16 cellular contexts compared by ENCODE assay signal in the genomic region with DNA sequence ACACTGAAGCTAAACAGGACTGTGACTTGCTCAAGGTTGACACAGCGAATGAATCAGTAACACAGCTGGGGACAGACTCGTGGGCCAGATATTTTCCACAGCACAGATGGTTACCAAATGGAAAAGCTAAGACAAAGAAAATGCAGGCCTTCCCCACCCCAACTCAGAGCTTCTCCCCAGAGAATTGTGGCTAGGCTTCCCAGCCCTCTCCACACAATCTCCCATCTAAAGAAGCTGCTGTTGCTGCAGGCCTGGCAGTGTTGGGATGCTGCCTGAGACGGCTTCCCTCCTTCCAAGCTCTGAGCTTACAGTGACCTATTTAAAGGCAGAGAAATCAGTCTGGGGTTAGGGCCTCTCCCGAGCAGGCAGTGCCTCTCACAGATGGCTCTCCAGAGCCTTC. TPM values are rescaled to one million over a fixed set of nuclear protein-coding genes. Genes with fewer than 3 reads are reported as not detected.
DNase-seq lines count a peak whose midpoint lies in the region; ATAC-seq and TF ChIP-seq lines count a peak whose summit lies in the region.
"Had no signal": no experiment of that assay in that cellular context is flagged by ENCODE, and none has a peak within 500 bp of the region (broad histone marks: within the 10 kb centered on the region; RNA-seq: fewer than 3 reads in every experiment).

No MANE protein-coding gene starts in this region.

- CTCF ChIA-PET in CD8-positive, alpha-beta T cell (lab: Charles Lee): no interaction called here

- H3K27me3 ChIP-seq in cardiac muscle cell: no peaks in the 10 kb centered on the region
- no peaks in the 10 kb centered on the region for H3K27me3 ChIP-seq in CD8-positive, alpha-beta T cell (ENCODE audit: insufficient read depth, low read length)

- H3K36me3 Mint-ChIP-seq in CD8-positive, alpha-beta T cell: no peaks in the 10 kb centered on the region
- H3K36me3 Mint-ChIP-seq: naive thymus-derived CD8-positive, alpha-beta T cell had no signal

- ATAC-seq in CD8-positive, alpha-beta T cell: no peak
- ATAC-seq: naive thymus-derived CD8-positive, alpha-beta T cell; T-helper 17 cell had no signal

- H3K9me3 ChIP-seq in cardiac muscle cell (ENCODE audit: low read depth): no peaks in the 10 kb centered on the region
- H3K9me3 ChIP-seq in CD8-positive, alpha-beta T cell (ENCODE audit: low read length): no peaks in the 10 kb centered on the region

- no peaks in the 10 kb centered on the region for H3K4me1 ChIP-seq in cardiac muscle cell (ENCODE audit: low read depth)
- no peaks in the 10 kb centered on the region for H3K4me1 ChIP-seq in CD8-positive, alpha-beta T cell (ENCODE audit: insufficient read depth, low read length)

- H3K4me3 ChIP-seq in astrocyte of the spinal cord (ENCODE audit: low read depth, low read length): no peak overlapping the region
- H3K4me3 ChIP-seq in cardiac muscle cell: no peak overlapping the region
- H3K4me3 ChIP-seq in CD8-positive, alpha-beta T cell (ENCODE audit: low read depth, low read length): no peak overlapping the region
- H3K4me3 ChIP-seq: dorsolateral prefrontal cortex had no signal

- H3K9me3 Mint-ChIP-seq in CD8-positive, alpha-beta T cell: no peaks in the 10 kb centered on the region
- H3K9me3 Mint-ChIP-seq: naive thymus-derived CD8-positive, alpha-beta T cell had no signal

- no peaks in the 10 kb centered on the region for H3K36me3 ChIP-seq in cardiac muscle cell
- no peaks in the 10 kb centered on the region for H3K36me3 ChIP-seq in CD8-positive, alpha-beta T cell (ENCODE audit: insufficient read depth, low read length)

- POLR2A ChIA-PET in CD8-positive, alpha-beta T cell (lab: Charles Lee): no interaction called here

- no peak overlapping the region for H3K27ac Mint-ChIP-seq in CD8-positive, alpha-beta T cell
- H3K27ac Mint-ChIP-seq: naive thymus-derived CD8-positive, alpha-beta T cell; T-helper 17 cell had no signal

- no peak overlapping the region for H3K4me3 Mint-ChIP-seq in CD8-positive, alpha-beta T cell
- H3K4me3 Mint-ChIP-seq: naive thymus-derived CD8-positive, alpha-beta T cell; T-helper 17 cell had no signal

- intact Hi-C loops in CD8-positive, alpha-beta T cell (cut with DNase I, micrococcal nuclease): no loop called here

- DNase-seq in AG08395 (ENCODE audit: low spot score) (peak; percentile 70), astrocyte of the spinal cord (ENCODE audit: low read depth, low spot score) (peak; percentile 17), cardiac muscle cell (ENCODE audit: low read depth in 1 of 2, low spot score in 1 of 2) (peak; percentile 3 to 67), pons (ENCODE audit: low spot score) (peak; percentile 2), islet precursor cell (no peak), EL (no peak), Kasumi-1 (lab: John Stamatoyannopoulos, UW) (no peak)
- DNase-seq in CD8-positive, alpha-beta T cell: no peak
- DNase-seq: Calu3; naive thymus-derived CD8-positive, alpha-beta T cell; NCI-H1694 treated with DMSO at 0.1 percent for 48 hours; small intestine; T-helper 17 cell had no signal

- no peaks in the 10 kb centered on the region for H3K4me1 Mint-ChIP-seq in CD8-positive, alpha-beta T cell (ENCODE audit: low read depth)
- H3K4me1 Mint-ChIP-seq: naive thymus-derived CD8-positive, alpha-beta T cell had no signal

- in situ Hi-C loops in astrocyte of the spinal cord (cut with HindIII; ENCODE audit: low sequenced_read_pairs): no loop called here

- H3K27ac ChIP-seq in cardiac muscle cell: peak overlapping the region; percentile 28
- no peak overlapping the region for H3K27ac ChIP-seq in CD8-positive, alpha-beta T cell (ENCODE audit: low read depth, low read length)
- H3K27ac ChIP-seq: KMS-11, RWPE1 had no signal

- peaks cover 2% of the 10 kb centered on the region for H3K27me3 Mint-ChIP-seq in CD8-positive, alpha-beta T cell (ENCODE audit: low read depth)

- TF ChIP-seq CTCF in astrocyte of the spinal cord (IDR thresholded peaks at IDR 0.05; ENCODE audit: low read depth, low read length) (no peak), cardiac muscle cell (IDR thresholded peaks at IDR 0.05; ENCODE audit: low read depth, low read length) (no peak)
- no peak for TF ChIP-seq CTCF in CD8-positive, alpha-beta T cell (IDR thresholded peaks at IDR 0.05)

RNA-seq across cellular contexts. Expression of gene PGRMC1, which starts 46.5 kb away (rescaled TPM):
- total RNA-seq in cardiac muscle cell: 156 and 171 TPM in 2 replicates
- polyA plus RNA-seq in cardiac muscle cell: 121 and 147 TPM in 2 replicates
- 10 to 100 TPM; 15.2 to 18.4 TPM for total RNA-seq in CD8-positive, alpha-beta T cell

Comparison
In these comparisons a context has a peak if more than half of its experiments do, and no peak if none do; other contexts are left out.
1. DNase-seq: peak in AG08395 (single experiment), astrocyte of the spinal cord (single experiment), cardiac muscle cell (2 of 2) and pons (single experiment); none in islet precursor cell (single experiment), EL (single experiment), CD8-positive, alpha-beta T cell (0 of 7) and Kasumi-1 (0 of 2).